ENCODE assay signal across 36 cellular contexts in the genomic region with DNA sequence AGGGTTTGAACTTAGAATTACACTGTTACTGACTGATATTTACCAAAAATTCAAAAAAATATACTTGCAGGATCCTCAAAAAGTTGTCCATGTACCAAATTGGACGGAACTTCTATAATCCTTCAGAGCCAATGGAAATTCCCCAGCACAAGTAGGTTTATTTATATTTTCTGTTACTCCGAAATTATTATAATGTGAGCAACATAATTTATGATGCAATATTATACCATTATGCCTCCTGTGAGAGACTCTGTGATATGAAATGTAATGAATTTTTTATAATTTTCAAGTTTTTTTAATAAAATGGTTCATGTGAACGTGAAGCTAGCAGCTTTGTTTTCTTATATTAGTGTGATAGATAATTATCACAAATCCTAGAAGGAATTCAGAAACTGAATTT.
"Had no signal": no experiment of that assay in that cellular context is flagged by ENCODE, and none has a peak within 500 bp of the region (broad histone marks: within the 10 kb centered on the region; RNA-seq: fewer than 3 reads in every experiment).

No MANE protein-coding gene starts in this region.

- H3K36me3 Mint-ChIP-seq: activated naive CD4-positive, alpha-beta T cell treated with anti-CD3 and anti-CD28 coated beads, Interleukin-2, amount 50 U/mL, for 72 hours; brain had no signal

- H3K27me3 ChIP-seq: adrenal gland, cardiac muscle cell had no signal

- DNase-seq: activated B cell treated with CpG ODN at 0.5 μM for 24 hours; activated CD4-positive, alpha-beta memory T cell treated with anti-CD3 and anti-CD28 coated beads for 36 hours; activated CD4-positive, alpha-beta T cell treated with anti-CD3 and anti-CD28 coated beads for 4 hours; activated CD4-positive, alpha-beta T cell treated with anti-CD3 and anti-CD28 coated beads, Interleukin-2, amount 10 ng/mL, durations not matched to agents 24 days and 14 days; activated CD4-positive, alpha-beta T cell treated with anti-CD3 and anti-CD28 coated beads, Interleukin-2, amount 50 U/mL, for 1 hour; activated CD4-positive, alpha-beta T cell treated with anti-CD3 and anti-CD28 coated beads, Interleukin-2, amount 50 U/mL, for 4 hours; activated CD4-positive, CD25-positive, alpha-beta regulatory T cell treated with anti-CD3 and anti-CD28 coated beads, Interleukin-2, amount 50 U/mL, for 72 hours; activated CD8-positive, alpha-beta memory T cell treated with anti-CD3 and anti-CD28 coated beads, Interleukin-2, amount 50 U/mL, for 4 hours; activated CD8-positive, alpha-beta T cell treated with anti-CD3 and anti-CD28 coated beads for 36 hours; activated effector memory CD4-positive, alpha-beta T cell treated with anti-CD3 and anti-CD28 coated beads, Interleukin-2, amount 50 U/mL, for 16 hours; activated gamma-delta T cell treated with Interleukin-2 at 50 U/mL for 16 hours; activated naive CD4-positive, alpha-beta T cell; activated naive CD4-positive, alpha-beta T cell treated with anti-CD3 and anti-CD28 coated beads for 36 hours; activated naive CD4-positive, alpha-beta T cell treated with anti-CD3 and anti-CD28 coated beads, Interleukin-2, amount 50 U/mL, for 16 hours; activated naive CD8-positive, alpha-beta T cell treated with anti-CD3 and anti-CD28 coated beads for 36 hours; activated T-cell treated with anti-CD3 and anti-CD28 coated beads for 4 hours; activated T-cell treated with anti-CD3 and anti-CD28 coated beads, Interleukin-2, amount 50 U/mL, for 1 hour; activated T-cell treated with anti-CD3 and anti-CD28 coated beads, Interleukin-2, amount 50 U/mL, for 4 hours; activated T-cell treated with anti-CD3 and anti-CD28 coated beads, Interleukin-2, amount 50 U/mL, for 72 hours; adrenal gland; amniotic stem cell; aorta; caudate nucleus; cerebellar nuclear complex; T-helper 1 cell; T-helper 2 cell; T-helper 9 cell had no signal

- H3K27ac ChIP-seq: adrenal gland, cardiac muscle cell, VCaP had no signal

- H3K9me3 Mint-ChIP-seq: activated B cell treated with CpG ODN at 0.5 μM for 24 hours; activated CD4-positive, alpha-beta memory T cell treated with anti-CD3 and anti-CD28 coated beads for 36 hours; activated CD4-positive, alpha-beta T cell treated with anti-CD3 and anti-CD28 coated beads, Interleukin-2, amount 10 ng/mL, durations not matched to agents 24 days and 14 days; activated CD8-positive, alpha-beta T cell treated with anti-CD3 and anti-CD28 coated beads for 36 hours; activated naive CD4-positive, alpha-beta T cell treated with anti-CD3 and anti-CD28 coated beads for 36 hours; activated naive CD4-positive, alpha-beta T cell treated with anti-CD3 and anti-CD28 coated beads, Interleukin-2, amount 50 U/mL, for 72 hours; activated naive CD8-positive, alpha-beta T cell treated with anti-CD3 and anti-CD28 coated beads for 36 hours; activated T-cell treated with anti-CD3 and anti-CD28 coated beads, Interleukin-2, amount 50 U/mL, for 4 hours; activated T-cell treated with anti-CD3 and anti-CD28 coated beads, Interleukin-2, amount 50 U/mL, for 72 hours; activated T-helper 1 cell treated with anti-CD3 and anti-CD28 coated beads, Interleukin-12 subunit alpha, Interleukin-12 subunit beta, Interleukin-2, Interleukin-4 antibody, amounts not matched to agents 30 ng/mL and 10 ng/mL and 1 ng/mL, durations not matched to agents 14 hours and 24 hours and 36 hours; activated T-helper 17 cell treated with anti-CD3 and anti-CD28 coated beads, Interleukin-2, amount 50 U/mL, for 72 hours; brain; central memory CD8-positive, alpha-beta T cell; T-helper 1 cell treated with Interleukin-12 subunit alpha and Interleukin-12 subunit beta and Interleukin-4 antibody, amounts not matched to agents 30 μg/mL and 1 μg/mL, for 36 hours; T-helper 2 cell treated with Interferon-gamma antibody and Interleukin-4, amounts not matched to agents 5 μg/mL and 100 μg/mL, for 36 hours had no signal

- ATAC-seq: activated CD8-positive, alpha-beta T cell treated with anti-CD3 and anti-CD28 coated beads for 36 hours; activated naive CD4-positive, alpha-beta T cell treated with anti-CD3 and anti-CD28 coated beads, Interleukin-2, amount 50 U/mL, for 72 hours; activated T-cell treated with anti-CD3 and anti-CD28 coated beads, Interleukin-2, amount 50 U/mL, for 4 hours; activated T-cell treated with anti-CD3 and anti-CD28 coated beads, Interleukin-2, amount 50 U/mL, for 72 hours; activated T-helper 17 cell treated with anti-CD3 and anti-CD28 coated beads, Interleukin-2, amount 50 U/mL, for 72 hours had no signal

- H3K36me3 ChIP-seq: adrenal gland, cardiac muscle cell had no signal

- H3K4me1 ChIP-seq: adrenal gland had no signal

- H3K27ac Mint-ChIP-seq: activated B cell treated with CpG ODN at 0.5 μM for 24 hours; activated CD4-positive, alpha-beta memory T cell treated with anti-CD3 and anti-CD28 coated beads for 36 hours; activated CD4-positive, alpha-beta T cell treated with anti-CD3 and anti-CD28 coated beads, Interleukin-2, amount 10 ng/mL, durations not matched to agents 24 days and 14 days; activated CD8-positive, alpha-beta T cell treated with anti-CD3 and anti-CD28 coated beads for 36 hours; activated naive CD4-positive, alpha-beta T cell treated with anti-CD3 and anti-CD28 coated beads for 36 hours; activated naive CD4-positive, alpha-beta T cell treated with anti-CD3 and anti-CD28 coated beads, Interleukin-2, amount 50 U/mL, for 72 hours; activated naive CD8-positive, alpha-beta T cell treated with anti-CD3 and anti-CD28 coated beads for 36 hours; activated T-cell treated with anti-CD3 and anti-CD28 coated beads, Interleukin-2, amount 50 U/mL, for 72 hours; activated T-helper 1 cell treated with anti-CD3 and anti-CD28 coated beads, Interleukin-12 subunit alpha, Interleukin-12 subunit beta, Interleukin-2, Interleukin-4 antibody, amounts not matched to agents 30 ng/mL and 10 ng/mL and 1 ng/mL, durations not matched to agents 14 hours and 24 hours and 36 hours; activated T-helper 17 cell treated with anti-CD3 and anti-CD28 coated beads, Interleukin-2, amount 50 U/mL, for 72 hours; brain; T-helper 1 cell treated with Interleukin-12 subunit alpha and Interleukin-12 subunit beta and Interleukin-4 antibody, amounts not matched to agents 30 μg/mL and 1 μg/mL, for 36 hours; T-helper 2 cell treated with Interferon-gamma antibody and Interleukin-4, amounts not matched to agents 5 μg/mL and 100 μg/mL, for 36 hours had no signal

- H3K4me3 Mint-ChIP-seq: activated B cell treated with CpG ODN at 0.5 μM for 24 hours; activated CD4-positive, alpha-beta memory T cell treated with anti-CD3 and anti-CD28 coated beads for 36 hours; activated CD4-positive, alpha-beta T cell treated with anti-CD3 and anti-CD28 coated beads, Interleukin-2, amount 10 ng/mL, durations not matched to agents 24 days and 14 days; activated CD8-positive, alpha-beta T cell treated with anti-CD3 and anti-CD28 coated beads for 36 hours; activated naive CD4-positive, alpha-beta T cell treated with anti-CD3 and anti-CD28 coated beads for 36 hours; activated naive CD8-positive, alpha-beta T cell treated with anti-CD3 and anti-CD28 coated beads for 36 hours; activated T-cell treated with anti-CD3 and anti-CD28 coated beads, Interleukin-2, amount 50 U/mL, for 4 hours; activated T-cell treated with anti-CD3 and anti-CD28 coated beads, Interleukin-2, amount 50 U/mL, for 72 hours; activated T-helper 1 cell treated with anti-CD3 and anti-CD28 coated beads, Interleukin-12 subunit alpha, Interleukin-12 subunit beta, Interleukin-2, Interleukin-4 antibody, amounts not matched to agents 30 ng/mL and 10 ng/mL and 1 ng/mL, durations not matched to agents 14 hours and 24 hours and 36 hours; activated T-helper 17 cell treated with anti-CD3 and anti-CD28 coated beads, Interleukin-2, amount 50 U/mL, for 72 hours; brain; central memory CD8-positive, alpha-beta T cell; T-helper 1 cell treated with Interleukin-12 subunit alpha and Interleukin-12 subunit beta and Interleukin-4 antibody, amounts not matched to agents 30 μg/mL and 1 μg/mL, for 36 hours; T-helper 2 cell treated with Interferon-gamma antibody and Interleukin-4, amounts not matched to agents 5 μg/mL and 100 μg/mL, for 36 hours had no signal

- H3K4me3 ChIP-seq: adrenal gland, cardiac muscle cell had no signal

- H3K4me1 Mint-ChIP-seq: activated T-helper 17 cell treated with anti-CD3 and anti-CD28 coated beads, Interleukin-2, amount 50 U/mL, for 72 hours; central memory CD8-positive, alpha-beta T cell had no signal

- H3K9me3 ChIP-seq: adrenal gland had no signal

- H3K27me3 Mint-ChIP-seq: activated CD4-positive, alpha-beta memory T cell treated with anti-CD3 and anti-CD28 coated beads for 36 hours; activated CD8-positive, alpha-beta T cell treated with anti-CD3 and anti-CD28 coated beads for 36 hours; activated naive CD8-positive, alpha-beta T cell treated with anti-CD3 and anti-CD28 coated beads for 36 hours; central memory CD8-positive, alpha-beta T cell had no signal
